Comparison of ENCODE assay signal across 9 cellular contexts in genomic region chr5:170603578-170604565, GRCh38.
DNase-seq lines count a peak whose midpoint lies in the region; TF ChIP-seq lines count a peak whose summit lies in the region.
"Had no signal": no experiment of that assay in that cellular context is flagged by ENCODE, and none has a peak within 500 bp of the region (broad histone marks: within the 10 kb centered on the region; RNA-seq: fewer than 3 reads in every experiment).

No MANE protein-coding gene starts in this region.

- H3K27me3 ChIP-seq in HAP-1 (ENCODE audit: low read depth), result no peaks in the 10 kb centered on the region

- H3K4me1 ChIP-seq in HAP-1, result peaks cover 2% of the 10 kb centered on the region

- peak overlapping the region; percentile 5 for H3K4me3 Mint-ChIP-seq in glutamatergic neuron (ENCODE audit: unreplicated experiment)
- H3K4me3 Mint-ChIP-seq: B cell had no signal

- H3K4me1 Mint-ChIP-seq in glutamatergic neuron (ENCODE audit: low read depth, unreplicated experiment), result peaks cover 61% of the 10 kb centered on the region
- H3K4me1 Mint-ChIP-seq: B cell had no signal

- peak overlapping the region; percentile 84 for H3K27ac Mint-ChIP-seq in glutamatergic neuron (ENCODE audit: unreplicated experiment)
- H3K27ac Mint-ChIP-seq: B cell had no signal

- peaks cover 22% of the 10 kb centered on the region for H3K9me3 Mint-ChIP-seq in glutamatergic neuron (ENCODE audit: unreplicated experiment)

- DNase-seq in DMS79 treated with DMSO at 0.1 percent for 48 hours (lab: John Stamatoyannopoulos, UW) (peak; percentile 18), DMS79 (lab: John Stamatoyannopoulos, UW) (no peak), HAP-1 (ENCODE audit: low spot score in 2 of 2) (peak; percentile 41 to 87), NCI-H345 (lab: John Stamatoyannopoulos, UW) (peak; percentile 63), activated T-cell treated with anti-CD3 and anti-CD28 coated beads for 24 hours (ENCODE audit: low read depth) (peak; percentile 28), glutamatergic neuron (peak; percentile 89), retinal pigment epithelial cell (ENCODE audit: low read depth) (no peak), amniotic stem cell (lab: John Stamatoyannopoulos, UW) (no peak)

- in situ Hi-C loops in HAP-1 (cut with MboI; ENCODE audit: low sequenced_read_pairs), result loop anchor here (25.0 kb wide), 1 partner anchor 492 kb away; the partner anchor contains the start of gene FOXI1

- H3K4me3 ChIP-seq in HAP-1 (no peak overlapping the region), retinal pigment epithelial cell (ENCODE audit: low read length) (no peak overlapping the region)

- H3K27me3 Mint-ChIP-seq in glutamatergic neuron (ENCODE audit: unreplicated experiment), result peaks cover 21% of the 10 kb centered on the region

- no peaks in the 10 kb centered on the region for H3K9me3 ChIP-seq in HAP-1

- peaks cover 3% of the 10 kb centered on the region for H3K36me3 Mint-ChIP-seq in glutamatergic neuron (ENCODE audit: unreplicated experiment)

- peak; percentile 78 for TF ChIP-seq CTCF in glutamatergic neuron (IDR thresholded peaks at IDR 0.05; ENCODE audit: partially characterized antibody, unreplicated experiment)
- peak; percentile 81 for TF ChIP-seq CTCF in retinal pigment epithelial cell (conservative IDR thresholded peaks at IDR 0.05; ENCODE audit: low read depth, low read length)

- H3K36me3 ChIP-seq in HAP-1 (replicated peaks), result no peaks in the 10 kb centered on the region

Comparison
In these comparisons a context has a peak if more than half of its experiments do, and no peak if none do; other contexts are left out.
1. DNase-seq: peak in DMS79 treated with DMSO at 0.1 percent for 48 hours (single experiment), HAP-1 (2 of 2), NCI-H345 (single experiment), activated T-cell treated with anti-CD3 and anti-CD28 coated beads for 24 hours (single experiment) and glutamatergic neuron (single experiment); none in DMS79 (single experiment), retinal pigment epithelial cell (single experiment) and amniotic stem cell (single experiment).